ENCODE assay signal across 15 cellular contexts in the genomic region with DNA sequence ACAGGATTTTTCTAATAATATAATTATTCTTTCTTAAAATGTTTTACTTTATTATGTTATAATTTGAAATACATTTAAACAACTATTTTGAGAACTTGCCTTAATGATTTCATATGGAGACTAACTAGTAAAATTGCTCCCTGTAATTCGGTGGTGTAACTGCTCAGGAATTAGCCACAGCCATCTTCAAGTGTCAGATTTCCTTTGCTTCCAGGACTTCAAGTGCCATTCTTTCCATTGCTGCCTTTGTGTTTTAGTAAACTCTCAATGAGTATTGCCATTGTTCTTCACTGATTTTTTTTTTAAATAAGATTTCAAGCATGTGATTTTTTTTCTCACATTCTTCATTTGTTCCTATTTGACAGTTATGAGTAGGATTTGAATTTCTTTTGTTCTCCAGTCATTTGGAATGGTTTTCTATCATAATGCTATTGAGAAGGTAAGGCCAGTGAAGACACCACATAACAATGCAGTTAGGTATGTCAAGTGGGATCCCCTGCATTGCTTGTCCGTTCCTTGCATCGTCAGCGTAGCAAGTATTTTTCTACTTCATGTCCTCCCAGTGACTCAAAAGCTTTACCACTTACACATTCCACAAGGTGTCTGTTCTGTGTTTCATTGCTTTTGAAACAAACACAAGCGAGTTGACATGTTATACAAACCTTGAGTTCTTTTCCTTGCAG.
DNase-seq lines count a peak whose midpoint lies in the region; TF ChIP-seq lines count a peak whose summit lies in the region.
"Had no signal": no experiment of that assay in that cellular context is flagged by ENCODE, and none has a peak within 500 bp of the region (broad histone marks: within the 10 kb centered on the region; RNA-seq: fewer than 3 reads in every experiment).

No MANE protein-coding gene starts in this region.

- in situ Hi-C loops in brain microvascular endothelial cell (cut with HindIII; ENCODE audit: low pct_ligation_motif_present, low sequenced_read_pairs): no loop called here

- H4K20me1 ChIP-seq in smooth muscle cell (ENCODE audit: low read depth) (no peaks in the 10 kb centered on the region), osteoblast (ENCODE audit: insufficient read depth, low read length) (no peaks in the 10 kb centered on the region)

- no peak for TF ChIP-seq CTCF in brain microvascular endothelial cell (IDR thresholded peaks at IDR 0.05; ENCODE audit: low read depth, low read length, missing control alignments)
- TF ChIP-seq CTCF in smooth muscle cell (IDR thresholded peaks at IDR 0.05; ENCODE audit: borderline replicate concordance, insufficient read depth, poor library complexity, severe bottlenecking): no peak
- no peak for TF ChIP-seq CTCF in osteoblast (IDR thresholded peaks at IDR 0.05; ENCODE audit: extremely low read depth, low read depth, low read length)

- no peaks in the 10 kb centered on the region for H3F3A ChIP-seq in smooth muscle cell (ENCODE audit: low read depth)

- peaks cover 7% of the 10 kb centered on the region; the same call in 1 of the 2 replicates for H3K4me1 ChIP-seq in HUES48 (ENCODE audit: control insufficient read depth, insufficient read depth, low read length)
- H3K4me1 ChIP-seq in smooth muscle cell (ENCODE audit: low read depth): peaks cover 10% of the 10 kb centered on the region
- H3K4me1 ChIP-seq in osteoblast (ENCODE audit: insufficient read depth, low read length): no peaks in the 10 kb centered on the region
- H3K4me1 ChIP-seq: breast epithelium, right lobe of liver had no signal

- H3K27ac ChIP-seq in HUES48 (ENCODE audit: low read depth, low read length) (peak overlapping the region; percentile 21), brain microvascular endothelial cell (peak overlapping the region; percentile 25), smooth muscle cell (ENCODE audit: low read depth) (peak overlapping the region; percentile 77), osteoblast (ENCODE audit: low read depth, low read length) (no peak overlapping the region)
- H3K27ac ChIP-seq: breast epithelium, right lobe of liver had no signal

- H3K27me3 ChIP-seq in HUES48 (ENCODE audit: control insufficient read depth, insufficient read depth, low read length) (no peaks in the 10 kb centered on the region), brain microvascular endothelial cell (replicated peaks) (no peaks in the 10 kb centered on the region), smooth muscle cell (ENCODE audit: low read depth) (no peaks in the 10 kb centered on the region), osteoblast (ENCODE audit: insufficient read depth, low read length) (no peaks in the 10 kb centered on the region)
- H3K27me3 ChIP-seq: breast epithelium, right lobe of liver had no signal

- H3K4me2 ChIP-seq in smooth muscle cell (no peak overlapping the region), osteoblast (ENCODE audit: insufficient read depth, low read length) (no peak overlapping the region)

- DNase-seq in brain microvascular endothelial cell: peak; percentile 53
- peak; percentile 83 for DNase-seq in islet precursor cell
- no peak for DNase-seq in smooth muscle cell (lab: John Stamatoyannopoulos, UW; ENCODE audit: unreplicated experiment)
- no peak for DNase-seq in osteoblast (ENCODE audit: insufficient read length, low spot score, missing footprints)
- DNase-seq in cerebellar nuclear complex (lab: John Stamatoyannopoulos, UW): no peak
- DNase-seq in activated CD8-positive, alpha-beta memory T cell treated with anti-CD3 and anti-CD28 coated beads for 24 hours: no peak
- DNase-seq: activated CD4-positive, alpha-beta T cell treated with anti-CD3 and anti-CD28 coated beads, Interleukin-2, amount 50 U/mL, for 48 hours; CD4-positive, CD25-positive, alpha-beta regulatory T cell; NCI-H1436 treated with DMSO at 0.1 percent for 48 hours; NCI-H526; right lobe of liver; RPMI8226; T-helper 2 cell had no signal

- H3K79me2 ChIP-seq in smooth muscle cell (ENCODE audit: low read depth) (no peaks in the 10 kb centered on the region), osteoblast (ENCODE audit: insufficient read depth, low read length) (no peaks in the 10 kb centered on the region)

- H3K9ac ChIP-seq in HUES48 (ENCODE audit: low read depth, low read length) (no peak overlapping the region), smooth muscle cell (ENCODE audit: low read depth) (peak overlapping the region; percentile 20)

- 51% methylated on average over 5 of the region's 5 CpGs for WGBS in smooth muscle cell (ENCODE audit: low lambda C conversion rate)

- H3K9me3 ChIP-seq in HUES48 (ENCODE audit: control insufficient read depth, insufficient read depth, low read length) (no peaks in the 10 kb centered on the region), smooth muscle cell (replicated peaks; ENCODE audit: low read depth) (no peaks in the 10 kb centered on the region), osteoblast (ENCODE audit: low read depth, low read length) (no peaks in the 10 kb centered on the region)
- H3K9me3 ChIP-seq: breast epithelium, right lobe of liver had no signal

- H3K4me3 ChIP-seq in HUES48 (ENCODE audit: low read depth, low read length): no peak overlapping the region
- no peak overlapping the region for H3K4me3 ChIP-seq in brain microvascular endothelial cell (ENCODE audit: low read depth, low read length)
- no peak overlapping the region for H3K4me3 ChIP-seq in smooth muscle cell
- no peak overlapping the region for H3K4me3 ChIP-seq in osteoblast (ENCODE audit: insufficient read depth, low read length)
- H3K4me3 ChIP-seq: breast epithelium, right lobe of liver had no signal

- no peak overlapping the region for H2AFZ ChIP-seq in smooth muscle cell (ENCODE audit: low read depth)
- H2AFZ ChIP-seq in osteoblast (ENCODE audit: low read length): no peak overlapping the region

- H3K36me3 ChIP-seq in HUES48 (ENCODE audit: control insufficient read depth, insufficient read depth, low read length) (0 out of 2 replicates have a peak, but pooled peaks cover 5% of the 10 kb centered on the region), brain microvascular endothelial cell (replicated peaks) (peaks cover 13% of the 10 kb centered on the region), smooth muscle cell (ENCODE audit: low read depth) (no peaks in the 10 kb centered on the region), osteoblast (ENCODE audit: insufficient read depth, low read length) (peaks cover 25% of the 10 kb centered on the region)
- H3K36me3 ChIP-seq: breast epithelium had no signal

Comparison
In these comparisons a context has a peak if more than half of its experiments do, and no peak if none do; other contexts are left out.
1. DNase-seq: peak in brain microvascular endothelial cell (single experiment) and islet precursor cell (single experiment); none in smooth muscle cell (single experiment), osteoblast (single experiment), cerebellar nuclear complex (0 of 2) and activated CD8-positive, alpha-beta memory T cell treated with anti-CD3 and anti-CD28 coated beads for 24 hours (single experiment).